36 cellular contexts compared by ENCODE assay signal in the genomic region with DNA sequence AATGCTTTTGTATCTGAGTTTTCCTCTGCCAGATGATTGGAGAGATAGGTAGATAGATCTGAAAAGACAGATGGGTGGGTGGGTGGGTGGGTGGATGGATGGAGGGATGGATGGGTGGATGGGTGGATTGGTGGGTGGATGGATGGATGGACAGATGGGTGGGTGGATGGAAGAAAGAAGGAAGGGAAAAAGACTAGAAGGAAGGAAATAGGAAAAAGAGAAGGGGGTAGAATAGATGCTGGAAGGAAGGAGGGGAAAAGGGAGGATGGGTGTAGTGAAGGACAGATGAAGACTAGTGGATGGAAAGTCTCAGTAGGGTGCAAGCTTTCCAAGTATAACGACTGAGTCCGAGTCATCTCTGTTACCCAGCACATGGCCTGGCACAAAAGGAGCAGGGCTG. TPM values are rescaled to one million over a fixed set of nuclear protein-coding genes. Genes with fewer than 3 reads are reported as not detected.
DNase-seq lines count a peak whose midpoint lies in the region; ATAC-seq, FAIRE-seq and TF ChIP-seq lines count a peak whose summit lies in the region.
"Had no signal": no experiment of that assay in that cellular context is flagged by ENCODE, and none has a peak within 500 bp of the region (broad histone marks: within the 10 kb centered on the region; RNA-seq: fewer than 3 reads in every experiment).

No MANE protein-coding gene starts in this region.

- DNase-seq in activated naive CD8-positive, alpha-beta T cell treated with anti-CD3 and anti-CD28 coated beads for 36 hours = no peak
- DNase-seq in activated naive CD8-positive, alpha-beta T cell treated with anti-CD3 and anti-CD28 coated beads, Interleukin-2, amount 50 U/mL, for 24 hours = no peak
- DNase-seq in A549 (ENCODE audit: low read depth in 1 of 2, low spot score in 1 of 2) (no peak), T-helper 17 cell (no peak)
- DNase-seq in activated CD4-positive, alpha-beta T cell treated with anti-CD3 and anti-CD28 coated beads for 48 hours = no peak
- no peak for DNase-seq in stimulated activated CD4-positive, alpha-beta T cell treated with anti-CD3 and anti-CD28 coated beads, Interleukin-4, amount 100 ng/mL, for 1 hour
- DNase-seq in activated CD8-positive, alpha-beta memory T cell treated with anti-CD3 and anti-CD28 coated beads, Interleukin-2, amount 10 ng/mL, durations not matched to agents 7 days and 5 days = no peak
- DNase-seq: 8988T; ACHN; AML-193; BE2C; C1 segment of cervical spinal cord; Caco-2; Calu3; CD4-positive, alpha-beta memory T cell; CD4-positive, alpha-beta T cell; CD4-positive, CD25-positive, alpha-beta regulatory T cell; CD8-positive, alpha-beta memory T cell; CD8-positive, alpha-beta T cell; COR-L47; DMS 273 treated with DMSO at 0.1 percent for 48 hours; DMS153; DMS53; DMS79; DMS79 treated with DMSO at 0.1 percent for 48 hours; DND-41; EL had no signal

- H3K4me3 ChIP-seq in A549 (no peak overlapping the region), HEK293 (ENCODE audit: low read depth, low read length) (no peak overlapping the region)
- H3K4me3 ChIP-seq: BLaER1; BLaER1 treated with 17β-estradiol and CSF1 and Interleukin-3, amounts not matched to agents 10 nM and 100 nM had no signal

- H3K4me2 ChIP-seq in A549 = no peak overlapping the region
- H3K4me2 ChIP-seq: BLaER1; BLaER1 treated with 17β-estradiol and CSF1 and Interleukin-3, amounts not matched to agents 10 nM and 100 nM had no signal

- TF ChIP-seq EP300 in A549 (IDR thresholded peaks at IDR 0.05) = no peak

- no peaks in the 10 kb centered on the region for H3K36me3 ChIP-seq in HEK293 (ENCODE audit: control insufficient read depth in 2 of 2, insufficient read depth in 1 of 2, low read length in 2 of 2)
- H3K36me3 ChIP-seq: BE2C, BLaER1 had no signal

- FAIRE-seq in A549 (lab: Jason Lieb, UNC) = peak; percentile 83
- FAIRE-seq: A204.1, D721Med had no signal

- H3K9me3 ChIP-seq in A549 (no peaks in the 10 kb centered on the region), HEK293 (ENCODE audit: control insufficient read depth, insufficient read depth, low read depth, low read length) (no peaks in the 10 kb centered on the region), T-helper 17 cell (ENCODE audit: control insufficient read depth, low read length, poor library complexity, severe bottlenecking) (no peaks in the 10 kb centered on the region)
- H3K9me3 ChIP-seq: BE2C; BLaER1; BLaER1 treated with 17β-estradiol and CSF1 and Interleukin-3, amounts not matched to agents 10 nM and 100 nM; Caco-2 had no signal

- CTCF ChIA-PET in A549 (lab: Yijun Ruan, JAX) = interaction anchor here (3.8 kb wide), 1 partner anchor 22 kb away, joined by 26 read pairs; no protein-coding TSS in a partner anchor
- CTCF ChIA-PET in HEK293 (lab: Yijun Ruan, JAX) = interaction anchor here (0.6 kb wide), 1 partner anchor 64 kb away, joined by 3 read pairs; no protein-coding TSS in a partner anchor
- CTCF ChIA-PET in activated CD8-positive, alpha-beta memory T cell treated with anti-CD3 and anti-CD28 coated beads, Interleukin-2, amount 10 ng/mL, durations not matched to agents 7 days and 5 days (lab: Charles Lee) = no interaction called here

- no peaks in the 10 kb centered on the region for H3K4me1 Mint-ChIP-seq in activated naive CD8-positive, alpha-beta T cell treated with anti-CD3 and anti-CD28 coated beads for 36 hours
- H3K4me1 Mint-ChIP-seq in activated naive CD8-positive, alpha-beta T cell treated with anti-CD3 and anti-CD28 coated beads, Interleukin-2, amount 50 U/mL, for 24 hours = no peaks in the 10 kb centered on the region
- no peaks in the 10 kb centered on the region for H3K4me1 Mint-ChIP-seq in T-helper 17 cell
- H3K4me1 Mint-ChIP-seq in activated CD8-positive, alpha-beta memory T cell treated with anti-CD3 and anti-CD28 coated beads, Interleukin-2, amount 10 ng/mL, durations not matched to agents 7 days and 5 days = no peaks in the 10 kb centered on the region
- H3K4me1 Mint-ChIP-seq: B cell; CD14-positive monocyte; CD4-positive, alpha-beta memory T cell; CD4-positive, CD25-positive, alpha-beta regulatory T cell; CD8-positive, alpha-beta memory T cell had no signal

- 77% methylated on average over 2 of the region's 2 CpGs for WGBS in A549 (ENCODE audit: missing lambda C conversion rate)

- ATAC-seq in activated naive CD8-positive, alpha-beta T cell treated with anti-CD3 and anti-CD28 coated beads, Interleukin-2, amount 50 U/mL, for 24 hours = no peak
- ATAC-seq in A549 (no peak), T-helper 17 cell (no peak)
- no peak for ATAC-seq in activated CD8-positive, alpha-beta memory T cell treated with anti-CD3 and anti-CD28 coated beads, Interleukin-2, amount 10 ng/mL, durations not matched to agents 7 days and 5 days
- ATAC-seq: CD8-positive, alpha-beta T cell had no signal

- TF ChIP-seq RAD21 in A549 (conservative IDR thresholded peaks at IDR 0.05 in 1 of 2, IDR thresholded peaks at IDR 0.05 in 1 of 2) = no peak

- peak overlapping the region; percentile 3 for H3K27ac Mint-ChIP-seq in activated naive CD8-positive, alpha-beta T cell treated with anti-CD3 and anti-CD28 coated beads for 36 hours
- no peak overlapping the region for H3K27ac Mint-ChIP-seq in activated naive CD8-positive, alpha-beta T cell treated with anti-CD3 and anti-CD28 coated beads, Interleukin-2, amount 50 U/mL, for 24 hours
- peak overlapping the region; percentile 3 for H3K27ac Mint-ChIP-seq in T-helper 17 cell
- no peak overlapping the region for H3K27ac Mint-ChIP-seq in activated CD8-positive, alpha-beta memory T cell treated with anti-CD3 and anti-CD28 coated beads, Interleukin-2, amount 10 ng/mL, durations not matched to agents 7 days and 5 days
- H3K27ac Mint-ChIP-seq: B cell; CD14-positive monocyte; CD4-positive, alpha-beta memory T cell; CD4-positive, alpha-beta T cell; CD8-positive, alpha-beta memory T cell; CD8-positive, alpha-beta T cell had no signal

- TF ChIP-seq CTCF in A549 (IDR thresholded peaks at IDR 0.05) (no peak), HEK293 (tag by site-specific recombination; IDR thresholded peaks at IDR 0.05) (no peak)

- no peak for TF ChIP-seq POLR2A in A549 (IDR thresholded peaks at IDR 0.05; ENCODE audit: low read length)

- no peaks in the 10 kb centered on the region for H3K9me3 Mint-ChIP-seq in activated naive CD8-positive, alpha-beta T cell treated with anti-CD3 and anti-CD28 coated beads for 36 hours
- H3K9me3 Mint-ChIP-seq in activated naive CD8-positive, alpha-beta T cell treated with anti-CD3 and anti-CD28 coated beads, Interleukin-2, amount 50 U/mL, for 24 hours = no peaks in the 10 kb centered on the region
- H3K9me3 Mint-ChIP-seq in activated CD8-positive, alpha-beta memory T cell treated with anti-CD3 and anti-CD28 coated beads, Interleukin-2, amount 10 ng/mL, durations not matched to agents 7 days and 5 days (ENCODE audit: low read depth) = no peaks in the 10 kb centered on the region
- H3K9me3 Mint-ChIP-seq: CD14-positive monocyte; CD4-positive, alpha-beta memory T cell; CD4-positive, alpha-beta T cell; CD8-positive, alpha-beta memory T cell; CD8-positive, alpha-beta T cell had no signal

- no peak overlapping the region for H3K4me3 Mint-ChIP-seq in activated naive CD8-positive, alpha-beta T cell treated with anti-CD3 and anti-CD28 coated beads for 36 hours
- H3K4me3 Mint-ChIP-seq in activated naive CD8-positive, alpha-beta T cell treated with anti-CD3 and anti-CD28 coated beads, Interleukin-2, amount 50 U/mL, for 24 hours = no peak overlapping the region
- H3K4me3 Mint-ChIP-seq in T-helper 17 cell = no peak overlapping the region
- H3K4me3 Mint-ChIP-seq in activated CD8-positive, alpha-beta memory T cell treated with anti-CD3 and anti-CD28 coated beads, Interleukin-2, amount 10 ng/mL, durations not matched to agents 7 days and 5 days = no peak overlapping the region
- H3K4me3 Mint-ChIP-seq: B cell; CD4-positive, alpha-beta memory T cell; CD4-positive, alpha-beta T cell; CD4-positive, CD25-positive, alpha-beta regulatory T cell; CD8-positive, alpha-beta memory T cell; CD8-positive, alpha-beta T cell had no signal

- no peak overlapping the region for H3K27ac ChIP-seq in A549
- no peak overlapping the region for H3K27ac ChIP-seq in HEK293 (ENCODE audit: extremely low read depth, low read depth, low read length)
- H3K27ac ChIP-seq: 22Rv1; BLaER1; BLaER1 treated with 17β-estradiol and CSF1 and Interleukin-3, amounts not matched to agents 10 nM and 100 nM; C4-2B had no signal

- H3K4me1 ChIP-seq in A549 (no peaks in the 10 kb centered on the region), HEK293 (ENCODE audit: control insufficient read depth, insufficient read depth, low read length) (peaks cover 3% of the 10 kb centered on the region)
- H3K4me1 ChIP-seq: BE2C, BLaER1, Caco-2 had no signal

- H3K27me3 Mint-ChIP-seq in activated naive CD8-positive, alpha-beta T cell treated with anti-CD3 and anti-CD28 coated beads for 36 hours = no peaks in the 10 kb centered on the region
- H3K27me3 Mint-ChIP-seq in activated naive CD8-positive, alpha-beta T cell treated with anti-CD3 and anti-CD28 coated beads, Interleukin-2, amount 50 U/mL, for 24 hours = no peaks in the 10 kb centered on the region
- H3K27me3 Mint-ChIP-seq in T-helper 17 cell = no peaks in the 10 kb centered on the region
- H3K27me3 Mint-ChIP-seq in activated CD8-positive, alpha-beta memory T cell treated with anti-CD3 and anti-CD28 coated beads, Interleukin-2, amount 10 ng/mL, durations not matched to agents 7 days and 5 days = no peaks in the 10 kb centered on the region
- H3K27me3 Mint-ChIP-seq: CD4-positive, alpha-beta memory T cell; CD4-positive, alpha-beta T cell; CD4-positive, CD25-positive, alpha-beta regulatory T cell had no signal

- peaks cover 10% of the 10 kb centered on the region for H3K36me3 Mint-ChIP-seq in activated naive CD8-positive, alpha-beta T cell treated with anti-CD3 and anti-CD28 coated beads for 36 hours
- no peaks in the 10 kb centered on the region for H3K36me3 Mint-ChIP-seq in activated naive CD8-positive, alpha-beta T cell treated with anti-CD3 and anti-CD28 coated beads, Interleukin-2, amount 50 U/mL, for 24 hours (ENCODE audit: low read depth)
- peaks cover 7% of the 10 kb centered on the region for H3K36me3 Mint-ChIP-seq in T-helper 17 cell (ENCODE audit: low read depth)
- no peaks in the 10 kb centered on the region for H3K36me3 Mint-ChIP-seq in activated CD8-positive, alpha-beta memory T cell treated with anti-CD3 and anti-CD28 coated beads, Interleukin-2, amount 10 ng/mL, durations not matched to agents 7 days and 5 days
- H3K36me3 Mint-ChIP-seq: CD14-positive monocyte had no signal

- POLR2A ChIA-PET in A549 (lab: Yijun Ruan, JAX) = no interaction called here
- POLR2A ChIA-PET in HEK293 (lab: Yijun Ruan, JAX) = no interaction called here

RNA-seq across cellular contexts. Expression of a gene that starts 19.0 kb away (rescaled TPM):
- total RNA-seq in activated naive CD8-positive, alpha-beta T cell treated with anti-CD3 and anti-CD28 coated beads for 36 hours = 100 to 1,000 TPM; 925 to 936 TPM
- 716 and 970 TPM in 2 replicates for polyA plus RNA-seq in A549 (2011; rRNA removed)
- 1,482 and 1,602 TPM in 2 replicates for polyA plus RNA-seq in A549 (2012; cell fraction: cytosol; rRNA removed)
- polyA plus RNA-seq in A549 (2012; cell fraction: nucleus; rRNA removed) = 1,051 and 1,057 TPM in 2 replicates
- 1,011 to 1,141 TPM (median 1,077 TPM) in 3 replicates for polyA plus RNA-seq in A549 (2017; fragmentation: RNase III; extraction: RNeasy Plus Mini Kit Qiagen cat#74134 plus additional on column Dnase treatment)
- polyA minus RNA-seq in A549 (2011; rRNA and poly(A)+ RNA removed) = 1,036 and 1,137 TPM in 2 replicates
- total RNA-seq in T-helper 17 cell = 100 to 1,000 TPM; 255 to 264 TPM
- 100 to 1,000 TPM; 374 to 453 TPM for total RNA-seq in activated CD8-positive, alpha-beta memory T cell treated with anti-CD3 and anti-CD28 coated beads, Interleukin-2, amount 10 ng/mL, durations not matched to agents 7 days and 5 days

RNA-seq across cellular contexts. Expression of a gene that starts 31.2 kb away (rescaled TPM):
- 1 to 10 TPM; 3.8 to 4.9 TPM for total RNA-seq in activated naive CD8-positive, alpha-beta T cell treated with anti-CD3 and anti-CD28 coated beads for 36 hours
- polyA plus RNA-seq in A549 (2011; rRNA removed) (13.8 and 17.3 TPM in 2 replicates), A549 (2017; fragmentation: RNase III; extraction: RNeasy Plus Mini Kit Qiagen cat#74134 plus additional on column Dnase treatment) (12.9 to 21.2 TPM (median 18.6 TPM) in 3 replicates)
- 10.5 and 14.7 TPM in 2 replicates for polyA plus RNA-seq in A549 (2012; cell fraction: cytosol; rRNA removed)
- 43.9 and 45.3 TPM in 2 replicates for polyA plus RNA-seq in A549 (2012; cell fraction: nucleus; rRNA removed)
- 37.2 and 47.0 TPM in 2 replicates for polyA minus RNA-seq in A549 (2011; rRNA and poly(A)+ RNA removed)
- total RNA-seq in T-helper 17 cell = 10 to 100 TPM; 47.5 to 55.5 TPM
- total RNA-seq in activated CD8-positive, alpha-beta memory T cell treated with anti-CD3 and anti-CD28 coated beads, Interleukin-2, amount 10 ng/mL, durations not matched to agents 7 days and 5 days = 1 to 10 TPM; 7.5 to 7.7 TPM

Comparison
In these comparisons a context has a peak if more than half of its experiments do, and no peak if none do; other contexts are left out.
1. H3K27ac Mint-ChIP-seq: peak in activated naive CD8-positive, alpha-beta T cell treated with anti-CD3 and anti-CD28 coated beads for 36 hours (single experiment) and T-helper 17 cell (single experiment); none in activated naive CD8-positive, alpha-beta T cell treated with anti-CD3 and anti-CD28 coated beads, Interleukin-2, amount 50 U/mL, for 24 hours (single experiment) and activated CD8-positive, alpha-beta memory T cell treated with anti-CD3 and anti-CD28 coated beads, Interleukin-2, amount 10 ng/mL, durations not matched to agents 7 days and 5 days (single experiment).
2. RNA of a gene that starts 31.2 kb away (total RNA-seq): 47.5 to 55.5 TPM in T-helper 17 cell; 7.5 to 7.7 TPM in activated CD8-positive, alpha-beta memory T cell treated with anti-CD3 and anti-CD28 coated beads, Interleukin-2, amount 10 ng/mL, durations not matched to agents 7 days and 5 days and 3.8 to 4.9 TPM in activated naive CD8-positive, alpha-beta T cell treated with anti-CD3 and anti-CD28 coated beads for 36 hours; every median in the first group is over 4 times any median in the second.